21 cellular contexts compared by ENCODE assay signal in genomic region chrX:31336419-31336818, GRCh38.
DNase-seq lines count a peak whose midpoint lies in the region; ATAC-seq, FAIRE-seq and TF ChIP-seq lines count a peak whose summit lies in the region.
"Had no signal": no experiment of that assay in that cellular context is flagged by ENCODE, and none has a peak within 500 bp of the region (broad histone marks: within the 10 kb centered on the region; RNA-seq: fewer than 3 reads in every experiment).

No MANE protein-coding gene starts in this region.

- H3K4me3 ChIP-seq in left ventricle myocardium inferior, result no peak overlapping the region
- no peak overlapping the region for H3K4me3 ChIP-seq in astrocyte (ENCODE audit: insufficient read depth, low read depth, low read length)
- H3K4me3 ChIP-seq: A549; BLaER1 treated with 17β-estradiol and CSF1 and Interleukin-3, amounts not matched to agents 10 nM and 100 nM had no signal

- H3K9ac ChIP-seq in astrocyte (ENCODE audit: low read length), result no peak overlapping the region
- H3K9ac ChIP-seq: BLaER1 treated with 17β-estradiol and CSF1 and Interleukin-3, amounts not matched to agents 10 nM and 100 nM had no signal

- H4K20me1 ChIP-seq in astrocyte (ENCODE audit: insufficient read depth, low read length), result no peaks in the 10 kb centered on the region
- H4K20me1 ChIP-seq: BLaER1 treated with 17β-estradiol and CSF1 and Interleukin-3, amounts not matched to agents 10 nM and 100 nM had no signal

- H3K9me3 Mint-ChIP-seq in astrocyte (ENCODE audit: unreplicated experiment), result no peaks in the 10 kb centered on the region
- H3K9me3 Mint-ChIP-seq: CD4-positive, alpha-beta T cell; CD8-positive, alpha-beta T cell had no signal

- H3K27me3 Mint-ChIP-seq in astrocyte (ENCODE audit: low read depth, unreplicated experiment), result no peaks in the 10 kb centered on the region
- H3K27me3 Mint-ChIP-seq: B cell; CD4-positive, alpha-beta T cell had no signal

- peaks cover 13% of the 10 kb centered on the region for H3K4me1 Mint-ChIP-seq in astrocyte (ENCODE audit: low read depth, unreplicated experiment)
- H3K4me1 Mint-ChIP-seq: B cell had no signal

- intact Hi-C loops in left ventricle myocardium inferior (cut with micrococcal nuclease), result no loop called here
- intact Hi-C loops in Right ventricle myocardium superior (cut with DNase I), result no loop called here

- no peak overlapping the region for H3K4me2 ChIP-seq in astrocyte (ENCODE audit: low read length)
- H3K4me2 ChIP-seq: A549; BLaER1 treated with 17β-estradiol and CSF1 and Interleukin-3, amounts not matched to agents 10 nM and 100 nM had no signal

- H3K4me1 ChIP-seq in left ventricle myocardium inferior (peaks cover 21% of the 10 kb centered on the region), astrocyte (ENCODE audit: insufficient read depth, low read length) (peaks cover 3% of the 10 kb centered on the region)
- H3K4me1 ChIP-seq: A549; BLaER1 treated with 17β-estradiol and CSF1 and Interleukin-3, amounts not matched to agents 10 nM and 100 nM had no signal

- H3K36me3 Mint-ChIP-seq in astrocyte (ENCODE audit: low read depth, unreplicated experiment), result no peaks in the 10 kb centered on the region
- H3K36me3 Mint-ChIP-seq: CD8-positive, alpha-beta T cell had no signal

- no peak overlapping the region for H3K27ac Mint-ChIP-seq in astrocyte (ENCODE audit: unreplicated experiment)
- H3K27ac Mint-ChIP-seq: B cell; CD4-positive, alpha-beta T cell; CD8-positive, alpha-beta T cell had no signal

- ATAC-seq in Right ventricle myocardium superior (ENCODE audit: poor library complexity) (no peak), left lobe of liver (peak; percentile 40), GM18517 (IDR thresholded peaks at IDR 0.05; ENCODE audit: unreplicated experiment) (no peak)
- ATAC-seq: A549; CD8-positive, alpha-beta T cell had no signal

- H3K9me3 ChIP-seq in left ventricle myocardium inferior (replicated peaks), result no peaks in the 10 kb centered on the region
- H3K9me3 ChIP-seq in astrocyte (ENCODE audit: insufficient read depth, low read depth, low read length), result no peaks in the 10 kb centered on the region
- H3K9me3 ChIP-seq: A549, Caco-2 had no signal

- H3K27ac ChIP-seq in left ventricle myocardium inferior (replicated peaks) (peak overlapping the region; percentile 72), astrocyte (ENCODE audit: low read depth, low read length) (no peak overlapping the region)
- H3K27ac ChIP-seq: 22Rv1; A549; BLaER1 treated with 17β-estradiol and CSF1 and Interleukin-3, amounts not matched to agents 10 nM and 100 nM; C4-2B had no signal

- H3K4me3 Mint-ChIP-seq in astrocyte (ENCODE audit: unreplicated experiment), result no peak overlapping the region
- H3K4me3 Mint-ChIP-seq: B cell; CD4-positive, alpha-beta T cell; CD8-positive, alpha-beta T cell had no signal

- no peaks in the 10 kb centered on the region for H3K79me2 ChIP-seq in astrocyte (ENCODE audit: insufficient read depth, low read length)

- H3K27me3 ChIP-seq in left ventricle myocardium inferior (ENCODE audit: low read depth) (no peaks in the 10 kb centered on the region), astrocyte (ENCODE audit: insufficient read depth, low read length) (no peaks in the 10 kb centered on the region)

- no peak for TF ChIP-seq CTCF in left ventricle myocardium inferior (IDR thresholded peaks at IDR 0.05; ENCODE audit: borderline replicate concordance)
- no peak for TF ChIP-seq CTCF in astrocyte (IDR thresholded peaks at IDR 0.05; ENCODE audit: insufficient read depth, low read depth, low read length)

- no peaks in the 10 kb centered on the region for H3K36me3 ChIP-seq in left ventricle myocardium inferior
- no peaks in the 10 kb centered on the region for H3K36me3 ChIP-seq in astrocyte (ENCODE audit: insufficient read depth, low read length)
- H3K36me3 ChIP-seq: BLaER1 treated with 17β-estradiol and CSF1 and Interleukin-3, amounts not matched to agents 10 nM and 100 nM had no signal

- peak; percentile 26 for FAIRE-seq in astrocyte (lab: Jason Lieb, UNC)
- FAIRE-seq: A549, D721Med, G401.6, GM12891 had no signal

- DNase-seq in left ventricle myocardium inferior (no peak), Right ventricle myocardium superior (no peak), astrocyte (ENCODE audit: low read depth) (no peak), left lobe of liver (ENCODE audit: low spot score) (no peak), amniotic stem cell (lab: John Stamatoyannopoulos, UW) (no peak)
- DNase-seq: AML-193; Caco-2; Calu3; CD4-positive, alpha-beta T cell; CD8-positive, alpha-beta T cell; DMS79 treated with DMSO at 0.1 percent for 48 hours; GF-D8 had no signal

- H2AFZ ChIP-seq in astrocyte (ENCODE audit: low read depth, low read length), result no peak overlapping the region
